In the genomic region with DNA sequence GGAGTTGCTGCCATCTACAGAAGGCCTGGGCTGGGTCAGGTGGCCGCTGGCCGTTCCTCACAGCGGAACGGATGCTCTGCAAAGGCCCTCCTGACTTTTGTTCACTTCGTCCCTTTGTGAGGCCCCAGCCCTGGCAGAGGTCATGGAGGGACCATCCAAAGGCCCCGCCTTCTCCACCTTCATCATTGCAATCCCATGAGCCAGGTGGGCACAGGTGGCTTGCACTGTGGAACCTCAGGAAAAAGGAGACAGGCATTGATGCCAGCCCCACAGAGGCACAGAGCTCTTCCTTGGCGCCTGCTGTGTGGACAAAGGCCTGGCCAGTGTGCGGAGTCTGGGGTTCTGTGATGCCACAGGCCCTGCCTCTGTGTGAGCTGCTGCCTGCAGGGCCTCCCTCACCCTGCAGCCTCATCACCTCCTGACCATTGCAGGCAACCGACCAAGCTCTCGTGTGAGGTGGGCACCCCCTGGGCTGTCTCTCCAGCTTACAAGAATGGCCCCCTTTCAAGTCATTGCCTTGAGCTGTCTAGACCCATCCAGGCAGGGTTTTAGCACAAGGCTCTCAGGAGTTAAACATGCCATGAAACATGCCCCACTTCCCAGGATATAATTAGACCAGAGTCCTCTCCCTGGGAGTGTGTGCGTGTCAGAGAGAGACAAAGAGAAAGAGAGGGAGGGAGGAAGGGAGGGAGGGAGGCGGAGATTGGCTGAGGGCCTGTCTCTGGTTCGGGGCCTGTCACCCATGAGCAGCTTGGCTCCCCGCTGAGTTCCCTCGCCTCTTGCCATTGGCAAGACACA, we compare ENCODE assay signal across 8 cellular contexts. TPM values are rescaled to one million over a fixed set of nuclear protein-coding genes. Genes with fewer than 3 reads are reported as not detected.
A peak's percentile ranks its signal among the peaks of the same experiment; 100 is the strongest.
DNase-seq lines count a peak whose midpoint lies in the region; ATAC-seq and TF ChIP-seq lines count a peak whose summit lies in the region.

No MANE protein-coding gene starts in this region.

- H3K36me3 ChIP-seq in duodenal mucosa (ENCODE audit: control insufficient read depth in 1 of 2, insufficient read depth in 2 of 2, low read length in 2 of 2) (no peaks in the 10 kb centered on the region), mesodermal cell (ENCODE audit: control insufficient read depth, insufficient read depth, low read length) (no peaks in the 10 kb centered on the region), upper lobe of right lung (no peaks in the 10 kb centered on the region)

- H3K9me3 ChIP-seq in duodenal mucosa (ENCODE audit: control insufficient read depth in 1 of 2, low read length in 2 of 2) (no peaks in the 10 kb centered on the region), mesodermal cell (ENCODE audit: control insufficient read depth, low read length) (no peaks in the 10 kb centered on the region), upper lobe of right lung (no peaks in the 10 kb centered on the region)

- no peak for TF ChIP-seq CTCF in upper lobe of right lung (IDR thresholded peaks at IDR 0.05)

- DNase-seq in DMS79 treated with DMSO at 0.1 percent for 48 hours (lab: John Stamatoyannopoulos, UW) (peak; percentile 100), NCI-H510A (lab: John Stamatoyannopoulos, UW) (peak; percentile 92), upper lobe of right lung (no peak), RPMI8226 (no peak)

- peak overlapping the region; percentile 36 to 47 for H3K9ac ChIP-seq in duodenal mucosa (ENCODE audit: low read depth in 1 of 2, low read length in 2 of 2)

- H3K9me3 Mint-ChIP-seq in activated T-helper 17 cell treated with anti-CD3 and anti-CD28 coated beads, Interleukin-2, amount 50 U/mL, for 72 hours: no peaks in the 10 kb centered on the region

- H3K4me3 Mint-ChIP-seq in activated T-helper 17 cell treated with anti-CD3 and anti-CD28 coated beads, Interleukin-2, amount 50 U/mL, for 72 hours: no peak overlapping the region

- no peaks in the 10 kb centered on the region for H3K27me3 ChIP-seq in duodenal mucosa (ENCODE audit: control insufficient read depth in 1 of 2, insufficient read depth in 2 of 2, low read length in 2 of 2)
- no peaks in the 10 kb centered on the region for H3K27me3 ChIP-seq in upper lobe of right lung

- peaks cover 7% of the 10 kb centered on the region for H3K4me1 Mint-ChIP-seq in activated T-helper 17 cell treated with anti-CD3 and anti-CD28 coated beads, Interleukin-2, amount 50 U/mL, for 72 hours

- H3K4me3 ChIP-seq in duodenal mucosa (ENCODE audit: low read depth in 1 of 2, low read length in 2 of 2): no peak overlapping the region
- H3K4me3 ChIP-seq in mesodermal cell (ENCODE audit: extremely low read depth, insufficient read depth, low read length, poor library complexity, severe bottlenecking): no peak overlapping the region
- H3K4me3 ChIP-seq in upper lobe of right lung: no peak overlapping the region

- ATAC-seq in upper lobe of right lung (peak; percentile 85), HG02763 (IDR thresholded peaks at IDR 0.05; ENCODE audit: unreplicated experiment) (no peak)
- ATAC-seq in activated T-helper 17 cell treated with anti-CD3 and anti-CD28 coated beads, Interleukin-2, amount 50 U/mL, for 72 hours (replicated peaks): no peak

- peak overlapping the region; percentile 81 for H3K27ac ChIP-seq in duodenal mucosa (ENCODE audit: low read depth, low read length)
- H3K27ac ChIP-seq in mesodermal cell (ENCODE audit: low read depth, low read length, severe bottlenecking): peak overlapping the region; percentile 69
- H3K27ac ChIP-seq in upper lobe of right lung: peak overlapping the region; percentile 60

- H3K36me3 Mint-ChIP-seq in activated T-helper 17 cell treated with anti-CD3 and anti-CD28 coated beads, Interleukin-2, amount 50 U/mL, for 72 hours (ENCODE audit: low read depth): no peaks in the 10 kb centered on the region

- no peaks in the 10 kb centered on the region for H3K27me3 Mint-ChIP-seq in activated T-helper 17 cell treated with anti-CD3 and anti-CD28 coated beads, Interleukin-2, amount 50 U/mL, for 72 hours

- no peak overlapping the region for H3K27ac Mint-ChIP-seq in activated T-helper 17 cell treated with anti-CD3 and anti-CD28 coated beads, Interleukin-2, amount 50 U/mL, for 72 hours

- WGBS in mesodermal cell (ENCODE audit: insufficient coverage in 2 of 2), 2 experiments: 97 to 100% methylated on average over 7 to 12 of the region's 15 CpGs

- intact Hi-C loops in upper lobe of right lung (cut with DNase I): no loop called here

- H3K4me1 ChIP-seq in duodenal mucosa (ENCODE audit: control insufficient read depth in 1 of 2, insufficient read depth in 2 of 2, low read length in 2 of 2) (peaks cover 26 to 28% of the 10 kb centered on the region in 2 donors), mesodermal cell (ENCODE audit: control insufficient read depth, insufficient read depth, low read length, poor library complexity, severe bottlenecking) (peaks cover 20% of the 10 kb centered on the region), upper lobe of right lung (peaks cover 26% of the 10 kb centered on the region)

RNA-seq across cellular contexts. Expression of gene NFKBIA, which starts 19.3 kb away (rescaled TPM):
- 51.8 TPM for polyA plus RNA-seq in mesodermal cell (2013, experiment 1 of 2)
- polyA plus RNA-seq in mesodermal cell (2013, experiment 2 of 2): 46.6 TPM
- 361 TPM for total RNA-seq in upper lobe of right lung
- 100 to 1,000 TPM; 299 to 554 TPM for total RNA-seq in activated T-helper 17 cell treated with anti-CD3 and anti-CD28 coated beads, Interleukin-2, amount 50 U/mL, for 72 hours

Comparison
In these comparisons a context has a peak if more than half of its experiments do, and no peak if none do; other contexts are left out.
1. DNase-seq: peak in DMS79 treated with DMSO at 0.1 percent for 48 hours (single experiment) and NCI-H510A (single experiment); none in upper lobe of right lung (single experiment) and RPMI8226 (single experiment).
2. Peak in every context shown above with its lines, with median percentiles within 50 percentile points of each other: H3K27ac ChIP-seq.